ENCODE assay signal across 1 cellular context in the genomic region with DNA sequence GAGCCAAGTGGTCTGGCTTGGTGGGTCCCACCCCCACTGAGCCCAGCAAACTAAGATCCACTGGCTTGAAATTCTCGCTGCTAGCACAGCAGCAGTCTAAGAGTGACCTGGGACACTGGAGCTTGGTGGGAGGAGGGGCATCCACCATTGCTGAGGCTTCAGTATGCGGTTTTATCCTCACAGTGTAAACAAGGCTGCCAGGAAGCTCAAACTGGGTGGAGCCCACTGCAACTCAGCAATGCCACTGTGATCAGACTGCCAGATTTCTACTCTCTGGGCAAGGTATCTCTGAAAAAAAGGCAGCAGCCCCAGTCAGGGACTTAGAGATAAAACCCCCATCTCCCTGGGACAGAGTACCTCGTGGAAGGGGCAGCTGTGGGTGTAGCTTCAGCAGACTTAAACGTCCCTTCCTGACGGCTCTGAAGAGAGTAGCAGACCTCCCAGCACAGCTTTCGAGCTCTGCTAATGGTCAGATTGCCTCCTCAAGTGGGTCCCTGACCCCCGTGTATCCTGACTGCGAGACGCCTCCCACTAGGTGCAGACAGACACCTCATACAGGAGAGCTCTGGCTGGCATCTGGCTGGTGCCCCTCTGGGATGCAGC.
TF ChIP-seq lines count a peak whose summit lies in the region.

No MANE protein-coding gene starts in this region.

TF ChIP-seq in HepG2, 621 proteins besides CTCF, POLR2A, EP300 and RAD21:
- TF ChIP-seq, protein P1, sequence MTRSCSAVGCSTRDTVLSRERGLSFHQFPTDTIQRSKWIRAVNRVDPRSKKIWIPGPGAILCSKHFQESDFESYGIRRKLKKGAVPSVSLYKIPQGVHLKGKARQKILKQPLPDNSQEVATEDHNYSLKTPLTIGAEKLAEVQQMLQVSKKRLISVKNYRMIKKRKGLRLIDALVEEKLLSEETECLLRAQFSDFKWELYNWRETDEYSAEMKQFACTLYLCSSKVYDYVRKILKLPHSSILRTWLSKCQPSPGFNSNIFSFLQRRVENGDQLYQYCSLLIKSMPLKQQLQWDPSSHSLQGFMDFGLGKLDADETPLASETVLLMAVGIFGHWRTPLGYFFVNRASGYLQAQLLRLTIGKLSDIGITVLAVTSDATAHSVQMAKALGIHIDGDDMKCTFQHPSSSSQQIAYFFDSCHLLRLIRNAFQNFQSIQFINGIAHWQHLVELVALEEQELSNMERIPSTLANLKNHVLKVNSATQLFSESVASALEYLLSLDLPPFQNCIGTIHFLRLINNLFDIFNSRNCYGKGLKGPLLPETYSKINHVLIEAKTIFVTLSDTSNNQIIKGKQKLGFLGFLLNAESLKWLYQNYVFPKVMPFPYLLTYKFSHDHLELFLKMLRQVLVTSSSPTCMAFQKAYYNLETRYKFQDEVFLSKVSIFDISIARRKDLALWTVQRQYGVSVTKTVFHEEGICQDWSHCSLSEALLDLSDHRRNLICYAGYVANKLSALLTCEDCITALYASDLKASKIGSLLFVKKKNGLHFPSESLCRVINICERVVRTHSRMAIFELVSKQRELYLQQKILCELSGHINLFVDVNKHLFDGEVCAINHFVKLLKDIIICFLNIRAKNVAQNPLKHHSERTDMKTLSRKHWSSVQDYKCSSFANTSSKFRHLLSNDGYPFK (CRISPR knock-in tag; IDR thresholded peaks at IDR 0.05; ENCODE audit: borderline replicate concordance) = no peak
- TF ChIP-seq ZNF101 (CRISPR knock-in tag; IDR thresholded peaks at IDR 0.05; ENCODE audit: borderline replicate concordance, low read depth) (no peak), ZNF773 (CRISPR knock-in tag; IDR thresholded peaks at IDR 0.05; ENCODE audit: borderline replicate concordance) (no peak), KLF12 (CRISPR knock-in tag; IDR thresholded peaks at IDR 0.05; ENCODE audit: borderline replicate concordance) (no peak), FOXK1 (CRISPR knock-in tag; IDR thresholded peaks at IDR 0.05; ENCODE audit: borderline replicate concordance, low read depth) (peak; percentile 47; the same call in 1 of the 2 replicates), ISL2 (CRISPR knock-in tag; IDR thresholded peaks at IDR 0.05) (no peak), KDM6A (CRISPR knock-in tag; IDR thresholded peaks at IDR 0.05; ENCODE audit: low read depth) (no peak), MZF1 (CRISPR knock-in tag; IDR thresholded peaks at IDR 0.05; ENCODE audit: borderline replicate concordance) (no peak), ZNF205 (CRISPR knock-in tag; IDR thresholded peaks at IDR 0.05) (no peak), SKI (IDR thresholded peaks at IDR 0.05; ENCODE audit: partially characterized antibody) (no peak), ZNF780A (CRISPR knock-in tag; IDR thresholded peaks at IDR 0.05) (no peak), FOXA1 (IDR thresholded peaks at IDR 0.05) (no peak), FOXA1 (CRISPR knock-in tag; IDR thresholded peaks at IDR 0.05) (peak; percentile 90), TBL1XR1 (IDR thresholded peaks at IDR 0.05; ENCODE audit: borderline replicate concordance, low read length, partially characterized antibody) (no peak), ZNF343 (CRISPR knock-in tag; IDR thresholded peaks at IDR 0.05) (no peak), LCORL (IDR thresholded peaks at IDR 0.05) (no peak), LCORL (CRISPR knock-in tag; IDR thresholded peaks at IDR 0.05) (no peak), FOXA3 (CRISPR knock-in tag; IDR thresholded peaks at IDR 0.05) (peak; percentile 90), SOX6 (IDR thresholded peaks at IDR 0.05) (no peak), SOX6 (CRISPR knock-in tag; IDR thresholded peaks at IDR 0.05) (no peak), ZNF317 (CRISPR knock-in tag; IDR thresholded peaks at IDR 0.05) (no peak)
- TF ChIP-seq, protein P2, sequence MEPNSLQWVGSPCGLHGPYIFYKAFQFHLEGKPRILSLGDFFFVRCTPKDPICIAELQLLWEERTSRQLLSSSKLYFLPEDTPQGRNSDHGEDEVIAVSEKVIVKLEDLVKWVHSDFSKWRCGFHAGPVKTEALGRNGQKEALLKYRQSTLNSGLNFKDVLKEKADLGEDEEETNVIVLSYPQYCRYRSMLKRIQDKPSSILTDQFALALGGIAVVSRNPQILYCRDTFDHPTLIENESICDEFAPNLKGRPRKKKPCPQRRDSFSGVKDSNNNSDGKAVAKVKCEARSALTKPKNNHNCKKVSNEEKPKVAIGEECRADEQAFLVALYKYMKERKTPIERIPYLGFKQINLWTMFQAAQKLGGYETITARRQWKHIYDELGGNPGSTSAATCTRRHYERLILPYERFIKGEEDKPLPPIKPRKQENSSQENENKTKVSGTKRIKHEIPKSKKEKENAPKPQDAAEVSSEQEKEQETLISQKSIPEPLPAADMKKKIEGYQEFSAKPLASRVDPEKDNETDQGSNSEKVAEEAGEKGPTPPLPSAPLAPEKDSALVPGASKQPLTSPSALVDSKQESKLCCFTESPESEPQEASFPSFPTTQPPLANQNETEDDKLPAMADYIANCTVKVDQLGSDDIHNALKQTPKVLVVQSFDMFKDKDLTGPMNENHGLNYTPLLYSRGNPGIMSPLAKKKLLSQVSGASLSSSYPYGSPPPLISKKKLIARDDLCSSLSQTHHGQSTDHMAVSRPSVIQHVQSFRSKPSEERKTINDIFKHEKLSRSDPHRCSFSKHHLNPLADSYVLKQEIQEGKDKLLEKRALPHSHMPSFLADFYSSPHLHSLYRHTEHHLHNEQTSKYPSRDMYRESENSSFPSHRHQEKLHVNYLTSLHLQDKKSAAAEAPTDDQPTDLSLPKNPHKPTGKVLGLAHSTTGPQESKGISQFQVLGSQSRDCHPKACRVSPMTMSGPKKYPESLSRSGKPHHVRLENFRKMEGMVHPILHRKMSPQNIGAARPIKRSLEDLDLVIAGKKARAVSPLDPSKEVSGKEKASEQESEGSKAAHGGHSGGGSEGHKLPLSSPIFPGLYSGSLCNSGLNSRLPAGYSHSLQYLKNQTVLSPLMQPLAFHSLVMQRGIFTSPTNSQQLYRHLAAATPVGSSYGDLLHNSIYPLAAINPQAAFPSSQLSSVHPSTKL (CRISPR knock-in tag; IDR thresholded peaks at IDR 0.05) = peak; percentile 24; the same call in 1 of the 2 replicates
- TF ChIP-seq, protein P3, sequence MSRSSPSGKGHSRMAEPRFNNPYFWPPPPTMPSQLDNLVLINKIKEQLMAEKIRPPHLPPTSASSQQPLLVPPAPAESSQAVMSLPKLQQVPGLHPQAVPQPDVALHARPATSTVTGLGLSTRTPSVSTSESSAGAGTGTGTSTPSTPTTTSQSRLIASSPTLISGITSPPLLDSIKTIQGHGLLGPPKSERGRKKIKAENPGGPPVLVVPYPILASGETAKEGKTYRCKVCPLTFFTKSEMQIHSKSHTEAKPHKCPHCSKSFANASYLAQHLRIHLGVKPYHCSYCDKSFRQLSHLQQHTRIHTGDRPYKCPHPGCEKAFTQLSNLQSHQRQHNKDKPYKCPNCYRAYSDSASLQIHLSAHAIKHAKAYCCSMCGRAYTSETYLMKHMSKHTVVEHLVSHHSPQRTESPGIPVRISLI (CRISPR knock-in tag; IDR thresholded peaks at IDR 0.05; ENCODE audit: borderline replicate concordance) = no peak
- TF ChIP-seq, protein P4, sequence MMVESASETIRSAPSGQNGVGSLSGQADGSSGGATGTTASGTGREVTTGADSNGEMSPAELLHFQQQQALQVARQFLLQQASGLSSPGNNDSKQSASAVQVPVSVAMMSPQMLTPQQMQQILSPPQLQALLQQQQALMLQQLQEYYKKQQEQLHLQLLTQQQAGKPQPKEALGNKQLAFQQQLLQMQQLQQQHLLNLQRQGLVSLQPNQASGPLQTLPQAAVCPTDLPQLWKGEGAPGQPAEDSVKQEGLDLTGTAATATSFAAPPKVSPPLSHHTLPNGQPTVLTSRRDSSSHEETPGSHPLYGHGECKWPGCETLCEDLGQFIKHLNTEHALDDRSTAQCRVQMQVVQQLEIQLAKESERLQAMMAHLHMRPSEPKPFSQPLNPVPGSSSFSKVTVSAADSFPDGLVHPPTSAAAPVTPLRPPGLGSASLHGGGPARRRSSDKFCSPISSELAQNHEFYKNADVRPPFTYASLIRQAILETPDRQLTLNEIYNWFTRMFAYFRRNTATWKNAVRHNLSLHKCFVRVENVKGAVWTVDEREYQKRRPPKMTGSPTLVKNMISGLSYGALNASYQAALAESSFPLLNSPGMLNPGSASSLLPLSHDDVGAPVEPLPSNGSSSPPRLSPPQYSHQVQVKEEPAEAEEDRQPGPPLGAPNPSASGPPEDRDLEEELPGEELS (CRISPR knock-in tag; IDR thresholded peaks at IDR 0.05) = 0 out of 2 replicates have a peak, but pooled peaks have one; percentile 9
- TF ChIP-seq, protein P5, sequence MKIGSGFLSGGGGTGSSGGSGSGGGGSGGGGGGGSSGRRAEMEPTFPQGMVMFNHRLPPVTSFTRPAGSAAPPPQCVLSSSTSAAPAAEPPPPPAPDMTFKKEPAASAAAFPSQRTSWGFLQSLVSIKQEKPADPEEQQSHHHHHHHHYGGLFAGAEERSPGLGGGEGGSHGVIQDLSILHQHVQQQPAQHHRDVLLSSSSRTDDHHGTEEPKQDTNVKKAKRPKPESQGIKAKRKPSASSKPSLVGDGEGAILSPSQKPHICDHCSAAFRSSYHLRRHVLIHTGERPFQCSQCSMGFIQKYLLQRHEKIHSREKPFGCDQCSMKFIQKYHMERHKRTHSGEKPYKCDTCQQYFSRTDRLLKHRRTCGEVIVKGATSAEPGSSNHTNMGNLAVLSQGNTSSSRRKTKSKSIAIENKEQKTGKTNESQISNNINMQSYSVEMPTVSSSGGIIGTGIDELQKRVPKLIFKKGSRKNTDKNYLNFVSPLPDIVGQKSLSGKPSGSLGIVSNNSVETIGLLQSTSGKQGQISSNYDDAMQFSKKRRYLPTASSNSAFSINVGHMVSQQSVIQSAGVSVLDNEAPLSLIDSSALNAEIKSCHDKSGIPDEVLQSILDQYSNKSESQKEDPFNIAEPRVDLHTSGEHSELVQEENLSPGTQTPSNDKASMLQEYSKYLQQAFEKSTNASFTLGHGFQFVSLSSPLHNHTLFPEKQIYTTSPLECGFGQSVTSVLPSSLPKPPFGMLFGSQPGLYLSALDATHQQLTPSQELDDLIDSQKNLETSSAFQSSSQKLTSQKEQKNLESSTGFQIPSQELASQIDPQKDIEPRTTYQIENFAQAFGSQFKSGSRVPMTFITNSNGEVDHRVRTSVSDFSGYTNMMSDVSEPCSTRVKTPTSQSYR (CRISPR knock-in tag; IDR thresholded peaks at IDR 0.05; ENCODE audit: borderline replicate concordance) = peak; percentile 79; the same call in 1 of the 2 replicates
- TF ChIP-seq, protein P6, sequence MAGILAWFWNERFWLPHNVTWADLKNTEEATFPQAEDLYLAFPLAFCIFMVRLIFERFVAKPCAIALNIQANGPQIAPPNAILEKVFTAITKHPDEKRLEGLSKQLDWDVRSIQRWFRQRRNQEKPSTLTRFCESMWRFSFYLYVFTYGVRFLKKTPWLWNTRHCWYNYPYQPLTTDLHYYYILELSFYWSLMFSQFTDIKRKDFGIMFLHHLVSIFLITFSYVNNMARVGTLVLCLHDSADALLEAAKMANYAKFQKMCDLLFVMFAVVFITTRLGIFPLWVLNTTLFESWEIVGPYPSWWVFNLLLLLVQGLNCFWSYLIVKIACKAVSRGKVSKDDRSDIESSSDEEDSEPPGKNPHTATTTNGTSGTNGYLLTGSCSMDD (CRISPR knock-in tag; IDR thresholded peaks at IDR 0.05) = no peak
- TF ChIP-seq, protein P7, sequence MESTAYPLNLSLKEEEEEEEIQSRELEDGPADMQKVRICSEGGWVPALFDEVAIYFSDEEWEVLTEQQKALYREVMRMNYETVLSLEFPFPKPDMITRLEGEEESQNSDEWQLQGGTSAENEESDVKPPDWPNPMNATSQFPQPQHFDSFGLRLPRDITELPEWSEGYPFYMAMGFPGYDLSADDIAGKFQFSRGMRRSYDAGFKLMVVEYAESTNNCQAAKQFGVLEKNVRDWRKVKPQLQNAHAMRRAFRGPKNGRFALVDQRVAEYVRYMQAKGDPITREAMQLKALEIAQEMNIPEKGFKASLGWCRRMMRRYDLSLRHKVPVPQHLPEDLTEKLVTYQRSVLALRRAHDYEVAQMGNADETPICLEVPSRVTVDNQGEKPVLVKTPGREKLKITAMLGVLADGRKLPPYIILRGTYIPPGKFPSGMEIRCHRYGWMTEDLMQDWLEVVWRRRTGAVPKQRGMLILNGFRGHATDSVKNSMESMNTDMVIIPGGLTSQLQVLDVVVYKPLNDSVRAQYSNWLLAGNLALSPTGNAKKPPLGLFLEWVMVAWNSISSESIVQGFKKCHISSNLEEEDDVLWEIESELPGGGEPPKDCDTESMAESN (CRISPR knock-in tag; conservative IDR thresholded peaks at IDR 0.05) = no peak
